ENCODE assay signal across 1 cellular context in the genomic region with DNA sequence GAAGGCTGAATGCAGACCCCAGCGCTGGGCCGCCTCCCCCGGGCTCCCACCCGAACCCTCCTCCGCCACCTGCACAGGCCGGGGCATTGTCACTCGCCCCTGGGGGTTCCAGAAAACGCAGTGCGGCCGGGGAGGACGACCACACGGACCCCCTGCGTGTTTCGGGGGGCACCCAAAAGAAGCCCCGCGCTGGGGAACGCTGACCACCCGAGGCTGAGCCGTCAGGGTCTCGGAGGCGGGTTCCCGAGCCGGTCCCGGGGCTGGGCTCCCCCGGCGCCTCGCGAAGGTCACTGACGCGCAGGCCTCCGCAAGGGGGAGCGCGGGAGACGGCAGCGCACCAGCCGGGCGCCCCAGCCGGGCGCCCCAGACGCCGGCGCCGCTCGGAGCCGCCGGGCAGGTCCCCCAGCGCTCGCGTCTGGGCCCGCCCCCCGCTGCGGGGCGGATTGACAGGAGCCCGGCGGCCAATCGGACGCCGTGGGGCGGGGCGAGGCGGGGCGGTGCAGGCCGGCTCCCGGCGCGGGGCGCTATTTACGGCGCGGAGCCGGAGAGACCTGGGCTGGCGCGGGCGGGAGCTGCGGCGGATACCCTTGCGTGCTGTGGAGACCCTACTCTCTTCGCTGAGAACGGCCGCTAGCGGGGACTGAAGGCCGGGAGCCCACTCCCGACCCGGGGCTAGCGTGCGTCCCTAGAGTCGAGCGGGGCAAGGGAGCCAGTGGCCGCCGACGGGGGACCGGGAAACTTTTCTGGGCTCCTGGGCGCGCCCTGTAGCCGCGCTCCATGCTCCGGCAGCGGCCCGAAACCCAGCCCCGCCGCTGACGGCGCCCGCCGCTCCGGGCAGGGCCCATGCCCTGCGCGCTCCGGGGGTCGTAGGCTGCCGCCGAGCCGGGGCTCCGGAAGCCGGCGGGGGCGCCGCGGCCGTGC.
TF ChIP-seq lines count a peak whose summit lies in the region.

Gene BAMBI (plus strand): TSS at position 554 of the 921 bp plus-strand sequence. CDS start 377 bp downstream, outside the sequence.

TF ChIP-seq in HepG2, 621 proteins besides CTCF, POLR2A, EP300 and RAD21 (continued from another document and continues in another):
- TF ChIP-seq ZBTB40 (IDR thresholded peaks at IDR 0.05) (no peak), ZBTB40 (CRISPR knock-in tag; IDR thresholded peaks at IDR 0.05) (0 out of 2 replicates have a peak, but pooled peaks have one; percentile 32), KLF16 (CRISPR knock-in tag; IDR thresholded peaks at IDR 0.05) (peak in 1 of 2 experiments; percentile 30; a peak in 1 of 4 replicates), ZNF670 (CRISPR knock-in tag; IDR thresholded peaks at IDR 0.05; ENCODE audit: borderline replicate concordance) (no peak), STAG1 (CRISPR knock-in tag; IDR thresholded peaks at IDR 0.05) (peak; percentile 77), CEBPG (CRISPR knock-in tag; IDR thresholded peaks at IDR 0.05) (no peak), MTERF4 (CRISPR knock-in tag; IDR thresholded peaks at IDR 0.05) (no peak), KAT8 (CRISPR knock-in tag; IDR thresholded peaks at IDR 0.05) (no peak), HHEX (CRISPR knock-in tag; IDR thresholded peaks at IDR 0.05) (no peak), ZNF343 (CRISPR knock-in tag; IDR thresholded peaks at IDR 0.05) (0 out of 2 replicates have a peak, but pooled peaks have one; percentile 13), PHB2 (IDR thresholded peaks at IDR 0.05; ENCODE audit: partially characterized antibody) (no peak), RNF2 (conservative IDR thresholded peaks at IDR 0.05; ENCODE audit: low read depth) (peak; percentile 75), ERF (CRISPR knock-in tag; IDR thresholded peaks at IDR 0.05) (peak; percentile 70), ZBTB46 (CRISPR knock-in tag; IDR thresholded peaks at IDR 0.05; ENCODE audit: borderline replicate concordance) (0 out of 2 replicates have a peak, but pooled peaks have one; percentile 54), REST (IDR thresholded peaks at IDR 0.05; ENCODE audit: borderline replicate concordance in 1 of 2, low read depth in 1 of 2, low read length in 2 of 2) (peak in 1 of 2 experiments; percentile 70; a peak in 1 of 4 replicates), ZNF256 (CRISPR knock-in tag; conservative IDR thresholded peaks at IDR 0.05) (0 out of 2 replicates have a peak, but pooled peaks have one; percentile 40)
- TF ChIP-seq, protein P1, sequence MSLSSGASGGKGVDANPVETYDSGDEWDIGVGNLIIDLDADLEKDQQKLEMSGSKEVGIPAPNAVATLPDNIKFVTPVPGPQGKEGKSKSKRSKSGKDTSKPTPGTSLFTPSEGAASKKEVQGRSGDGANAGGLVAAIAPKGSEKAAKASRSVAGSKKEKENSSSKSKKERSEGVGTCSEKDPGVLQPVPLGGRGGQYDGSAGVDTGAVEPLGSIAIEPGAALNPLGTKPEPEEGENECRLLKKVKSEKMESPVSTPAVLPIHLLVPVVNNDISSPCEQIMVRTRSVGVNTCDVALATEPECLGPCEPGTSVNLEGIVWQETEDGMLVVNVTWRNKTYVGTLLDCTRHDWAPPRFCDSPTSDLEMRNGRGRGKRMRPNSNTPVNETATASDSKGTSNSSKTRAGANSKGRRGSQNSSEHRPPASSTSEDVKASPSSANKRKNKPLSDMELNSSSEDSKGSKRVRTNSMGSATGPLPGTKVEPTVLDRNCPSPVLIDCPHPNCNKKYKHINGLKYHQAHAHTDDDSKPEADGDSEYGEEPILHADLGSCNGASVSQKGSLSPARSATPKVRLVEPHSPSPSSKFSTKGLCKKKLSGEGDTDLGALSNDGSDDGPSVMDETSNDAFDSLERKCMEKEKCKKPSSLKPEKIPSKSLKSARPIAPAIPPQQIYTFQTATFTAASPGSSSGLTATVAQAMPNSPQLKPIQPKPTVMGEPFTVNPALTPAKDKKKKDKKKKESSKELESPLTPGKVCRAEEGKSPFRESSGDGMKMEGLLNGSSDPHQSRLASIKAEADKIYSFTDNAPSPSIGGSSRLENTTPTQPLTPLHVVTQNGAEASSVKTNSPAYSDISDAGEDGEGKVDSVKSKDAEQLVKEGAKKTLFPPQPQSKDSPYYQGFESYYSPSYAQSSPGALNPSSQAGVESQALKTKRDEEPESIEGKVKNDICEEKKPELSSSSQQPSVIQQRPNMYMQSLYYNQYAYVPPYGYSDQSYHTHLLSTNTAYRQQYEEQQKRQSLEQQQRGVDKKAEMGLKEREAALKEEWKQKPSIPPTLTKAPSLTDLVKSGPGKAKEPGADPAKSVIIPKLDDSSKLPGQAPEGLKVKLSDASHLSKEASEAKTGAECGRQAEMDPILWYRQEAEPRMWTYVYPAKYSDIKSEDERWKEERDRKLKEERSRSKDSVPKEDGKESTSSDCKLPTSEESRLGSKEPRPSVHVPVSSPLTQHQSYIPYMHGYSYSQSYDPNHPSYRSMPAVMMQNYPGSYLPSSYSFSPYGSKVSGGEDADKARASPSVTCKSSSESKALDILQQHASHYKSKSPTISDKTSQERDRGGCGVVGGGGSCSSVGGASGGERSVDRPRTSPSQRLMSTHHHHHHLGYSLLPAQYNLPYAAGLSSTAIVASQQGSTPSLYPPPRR (CRISPR knock-in tag; IDR thresholded peaks at IDR 0.05; ENCODE audit: borderline replicate concordance) = 0 out of 2 replicates have a peak, but pooled peaks have one; percentile 16
- TF ChIP-seq, protein P2, sequence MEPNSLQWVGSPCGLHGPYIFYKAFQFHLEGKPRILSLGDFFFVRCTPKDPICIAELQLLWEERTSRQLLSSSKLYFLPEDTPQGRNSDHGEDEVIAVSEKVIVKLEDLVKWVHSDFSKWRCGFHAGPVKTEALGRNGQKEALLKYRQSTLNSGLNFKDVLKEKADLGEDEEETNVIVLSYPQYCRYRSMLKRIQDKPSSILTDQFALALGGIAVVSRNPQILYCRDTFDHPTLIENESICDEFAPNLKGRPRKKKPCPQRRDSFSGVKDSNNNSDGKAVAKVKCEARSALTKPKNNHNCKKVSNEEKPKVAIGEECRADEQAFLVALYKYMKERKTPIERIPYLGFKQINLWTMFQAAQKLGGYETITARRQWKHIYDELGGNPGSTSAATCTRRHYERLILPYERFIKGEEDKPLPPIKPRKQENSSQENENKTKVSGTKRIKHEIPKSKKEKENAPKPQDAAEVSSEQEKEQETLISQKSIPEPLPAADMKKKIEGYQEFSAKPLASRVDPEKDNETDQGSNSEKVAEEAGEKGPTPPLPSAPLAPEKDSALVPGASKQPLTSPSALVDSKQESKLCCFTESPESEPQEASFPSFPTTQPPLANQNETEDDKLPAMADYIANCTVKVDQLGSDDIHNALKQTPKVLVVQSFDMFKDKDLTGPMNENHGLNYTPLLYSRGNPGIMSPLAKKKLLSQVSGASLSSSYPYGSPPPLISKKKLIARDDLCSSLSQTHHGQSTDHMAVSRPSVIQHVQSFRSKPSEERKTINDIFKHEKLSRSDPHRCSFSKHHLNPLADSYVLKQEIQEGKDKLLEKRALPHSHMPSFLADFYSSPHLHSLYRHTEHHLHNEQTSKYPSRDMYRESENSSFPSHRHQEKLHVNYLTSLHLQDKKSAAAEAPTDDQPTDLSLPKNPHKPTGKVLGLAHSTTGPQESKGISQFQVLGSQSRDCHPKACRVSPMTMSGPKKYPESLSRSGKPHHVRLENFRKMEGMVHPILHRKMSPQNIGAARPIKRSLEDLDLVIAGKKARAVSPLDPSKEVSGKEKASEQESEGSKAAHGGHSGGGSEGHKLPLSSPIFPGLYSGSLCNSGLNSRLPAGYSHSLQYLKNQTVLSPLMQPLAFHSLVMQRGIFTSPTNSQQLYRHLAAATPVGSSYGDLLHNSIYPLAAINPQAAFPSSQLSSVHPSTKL (CRISPR knock-in tag; IDR thresholded peaks at IDR 0.05) = peak; percentile 13; the same call in 1 of the 2 replicates
